Comparison of ENCODE assay signal across 13 cellular contexts in genomic region chr2:64923385-64923710, GRCh38.
"Had no signal": no experiment of that assay in that cellular context is flagged by ENCODE, and none has a peak within 500 bp of the region (broad histone marks: within the 10 kb centered on the region; RNA-seq: fewer than 3 reads in every experiment).

No MANE protein-coding gene starts in this region.

- DNase-seq: activated CD8-positive, alpha-beta memory T cell treated with anti-CD3 and anti-CD28 coated beads, Interleukin-2, amount 50 U/mL, for 48 hours; activated CD8-positive, alpha-beta T cell treated with anti-CD3 and anti-CD28 coated beads for 36 hours; activated naive CD8-positive, alpha-beta T cell treated with anti-CD3 and anti-CD28 coated beads, Interleukin-2, amount 50 U/mL, for 24 hours; foreskin keratinocyte; heart left ventricle; stimulated activated CD4-positive, alpha-beta T cell treated with anti-CD3 and anti-CD28 coated beads, Interleukin-4, amount 100 ng/mL, for 4 hours; thyroid gland had no signal

- ATAC-seq: activated CD8-positive, alpha-beta T cell treated with anti-CD3 and anti-CD28 coated beads for 36 hours; activated naive CD8-positive, alpha-beta T cell treated with anti-CD3 and anti-CD28 coated beads, Interleukin-2, amount 50 U/mL, for 24 hours; foreskin keratinocyte; heart left ventricle had no signal

- H3K4me3 Mint-ChIP-seq: activated CD8-positive, alpha-beta T cell treated with anti-CD3 and anti-CD28 coated beads for 36 hours; activated naive CD8-positive, alpha-beta T cell treated with anti-CD3 and anti-CD28 coated beads, Interleukin-2, amount 50 U/mL, for 24 hours had no signal

- H3K27ac Mint-ChIP-seq: activated CD8-positive, alpha-beta T cell treated with anti-CD3 and anti-CD28 coated beads for 36 hours had no signal

- FAIRE-seq: astrocyte, colon, endothelial cell of umbilical vein, islet of Langerhans, pancreas, urothelium cell line had no signal

- H3K27me3 Mint-ChIP-seq: activated CD8-positive, alpha-beta T cell treated with anti-CD3 and anti-CD28 coated beads for 36 hours; activated naive CD8-positive, alpha-beta T cell treated with anti-CD3 and anti-CD28 coated beads, Interleukin-2, amount 50 U/mL, for 24 hours had no signal
